Comparison of ENCODE assay signal across 24 cellular contexts in the genomic region with DNA sequence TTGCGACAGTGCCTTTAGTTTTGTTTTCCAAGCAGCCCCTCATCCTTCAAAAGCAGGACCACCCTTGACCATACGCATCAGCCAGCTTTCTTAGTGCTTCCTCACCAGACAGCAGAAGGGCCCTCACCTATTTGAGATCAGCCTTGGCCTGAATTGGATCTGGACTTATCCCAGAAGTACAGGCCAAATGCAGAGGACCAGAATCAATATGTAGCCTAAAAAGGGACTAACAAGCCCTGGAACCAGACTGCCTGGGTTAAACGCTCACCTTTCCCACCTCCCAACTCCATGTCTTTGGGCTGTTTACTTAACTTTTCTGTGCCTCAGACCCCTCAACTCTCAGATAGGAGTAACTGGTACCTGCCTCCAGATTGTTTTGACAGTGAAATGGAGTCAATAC.
"Had no signal": no experiment of that assay in that cellular context is flagged by ENCODE, and none has a peak within 500 bp of the region (broad histone marks: within the 10 kb centered on the region; RNA-seq: fewer than 3 reads in every experiment).

No MANE protein-coding gene starts in this region.

- H3K9ac ChIP-seq: neural progenitor cell, parathyroid adenoma had no signal

- DNase-seq: occipital lobe; ovary; posterior cingulate gyrus; psoas muscle; right cardiac atrium; right lobe of liver; sigmoid colon; small intestine; stimulated activated CD4-positive, alpha-beta T cell treated with anti-CD3 and anti-CD28 coated beads, Interleukin-15, amount 100 ng/mL, for 24 hours; stimulated activated CD4-positive, alpha-beta T cell treated with anti-CD3 and anti-CD28 coated beads, Interleukin-2, amount 100 ng/mL, for 24 hours; stimulated activated CD4-positive, alpha-beta T cell treated with anti-CD3 and anti-CD28 coated beads, Interleukin-2, amount 100 ng/mL, for 48 hours; stimulated activated CD4-positive, alpha-beta T cell treated with anti-CD3 and anti-CD28 coated beads, Interleukin-4, amount 100 ng/mL, for 24 hours; stimulated activated naive B cell treated with anti-CD40 and anti-IgM and Interleukin-4, amounts not matched to agents 10 μg/mL and 1 μg/mL and 100 μg/mL, for 72 hours; stimulated activated naive CD4-positive, alpha-beta T cell treated with Interleukin-2 at 50 U/mL for 16 hours; stomach; thyroid gland; trophoblast cell; upper lobe of left lung had no signal

- H3K4me1 ChIP-seq: neural progenitor cell, parathyroid adenoma, psoas muscle, right lobe of liver, sigmoid colon, stomach, thyroid gland, tibial nerve, upper lobe of left lung, vagina had no signal

- H3K4me3 ChIP-seq: neural progenitor cell, ovary, psoas muscle, right lobe of liver, sigmoid colon, stomach, thoracic aorta, thyroid gland, tibial nerve, upper lobe of left lung, vagina had no signal

- H3K9me3 ChIP-seq: ovary, psoas muscle, right lobe of liver, sigmoid colon, stomach, thoracic aorta, thyroid gland, tibial nerve, upper lobe of left lung, vagina had no signal

- H3K27me3 ChIP-seq: neural progenitor cell, ovary, right lobe of liver, sigmoid colon, thyroid gland, tibial nerve, upper lobe of left lung, vagina had no signal

- H3K36me3 ChIP-seq: neural progenitor cell, ovary, right lobe of liver, sigmoid colon, stomach, thoracic aorta, thyroid gland, tibial nerve, upper lobe of left lung, vagina had no signal

- H2AFZ ChIP-seq: neural progenitor cell, parathyroid adenoma had no signal

- ATAC-seq: psoas muscle; right cardiac atrium; stimulated activated effector memory CD8-positive, alpha-beta T cell treated with anti-CD3 and anti-CD28 coated beads, Interleukin-12 subunit alpha, Interleukin-12 subunit beta, amount 100 ng/mL, for 72 hours; stimulated activated naive B cell treated with anti-CD40 and anti-IgM and Interleukin-4, amounts not matched to agents 10 μg/mL and 1 μg/mL and 100 μg/mL, for 72 hours had no signal

- H3K4me2 ChIP-seq: neural progenitor cell had no signal

- H3K27ac ChIP-seq: neural progenitor cell, ovary, parathyroid adenoma, psoas muscle, right lobe of liver, sigmoid colon, stomach, thoracic aorta, thyroid gland, tibial nerve, upper lobe of left lung, vagina had no signal
